In genomic region chr2:54468643-54469042, GRCh38 we compare ENCODE assay signal across 13 cellular contexts. TPM values are rescaled to one million over a fixed set of nuclear protein-coding genes. Genes with fewer than 3 reads are reported as not detected.
DNase-seq lines count a peak whose midpoint lies in the region; ATAC-seq and TF ChIP-seq lines count a peak whose summit lies in the region.
"Had no signal": no experiment of that assay in that cellular context is flagged by ENCODE, and none has a peak within 500 bp of the region (broad histone marks: within the 10 kb centered on the region; RNA-seq: fewer than 3 reads in every experiment).

No MANE protein-coding gene starts in this region.

- peaks cover 26% of the 10 kb centered on the region for H3K4me1 ChIP-seq in mesodermal cell (ENCODE audit: control insufficient read depth, insufficient read depth, low read length, poor library complexity, severe bottlenecking)
- H3K4me1 ChIP-seq in upper lobe of left lung: peaks cover 38 to 62% (median 43%) of the 10 kb centered on the region in 4 donors

- H3K36me3 ChIP-seq in brain microvascular endothelial cell (replicated peaks): no peaks in the 10 kb centered on the region
- H3K36me3 ChIP-seq in mesodermal cell (ENCODE audit: control insufficient read depth, insufficient read depth, low read length): no peaks in the 10 kb centered on the region
- peaks cover 0 to 4% (median 0%) of the 10 kb centered on the region in 4 donors for H3K36me3 ChIP-seq in upper lobe of left lung
- H3K36me3 ChIP-seq: prostate gland had no signal

- no peak for TF ChIP-seq EP300 in upper lobe of left lung (IDR thresholded peaks at IDR 0.05)

- TF ChIP-seq POLR2A in upper lobe of left lung (IDR thresholded peaks at IDR 0.05): no peak

- H3K27me3 ChIP-seq in brain microvascular endothelial cell (replicated peaks): no peaks in the 10 kb centered on the region
- no peaks in the 10 kb centered on the region for H3K27me3 ChIP-seq in upper lobe of left lung

- DNase-seq in DMS 273 (lab: John Stamatoyannopoulos, UW; ENCODE audit: unreplicated experiment) (peak; percentile 31), DMS 273 treated with DMSO at 0.1 percent for 48 hours (lab: John Stamatoyannopoulos, UW) (no peak), brain microvascular endothelial cell (no peak), upper lobe of left lung (no peak), Ammon's horn (ENCODE audit: low spot score) (no peak)
- DNase-seq: HFFc6; stimulated activated CD4-positive, alpha-beta T cell treated with anti-CD3 and anti-CD28 coated beads, Interleukin-2, amount 100 ng/mL, for 48 hours had no signal

- peak overlapping the region; percentile 13 for H3K27ac ChIP-seq in brain microvascular endothelial cell
- H3K27ac ChIP-seq in mesodermal cell (ENCODE audit: low read depth, low read length, severe bottlenecking): peak overlapping the region; percentile 87
- peak overlapping the region in 3 of 4 donors; percentile 60 to 82 (median 80) for H3K27ac ChIP-seq in upper lobe of left lung
- H3K27ac ChIP-seq: 22Rv1, prostate gland had no signal

- H3K4me3 ChIP-seq in brain microvascular endothelial cell (ENCODE audit: low read depth, low read length) (no peak overlapping the region), mesodermal cell (ENCODE audit: extremely low read depth, insufficient read depth, low read length, poor library complexity, severe bottlenecking) (no peak overlapping the region), upper lobe of left lung (no peak overlapping the region)
- H3K4me3 ChIP-seq: prostate gland had no signal

- H3K9me3 ChIP-seq in mesodermal cell (ENCODE audit: control insufficient read depth, low read length) (no peaks in the 10 kb centered on the region), upper lobe of left lung (no peaks in the 10 kb centered on the region)
- H3K9me3 ChIP-seq: prostate gland had no signal

- ATAC-seq in upper lobe of left lung (ENCODE audit: low FRiP score in 2 of 2): no peak
- no peak for ATAC-seq in GM21737 (IDR thresholded peaks at IDR 0.05; ENCODE audit: unreplicated experiment)
- no peak for ATAC-seq in HG02973 (IDR thresholded peaks at IDR 0.05; ENCODE audit: unreplicated experiment)
- ATAC-seq: esophagus mucosa had no signal

- TF ChIP-seq CTCF in brain microvascular endothelial cell (IDR thresholded peaks at IDR 0.05; ENCODE audit: low read depth, low read length, missing control alignments): no peak
- TF ChIP-seq CTCF in upper lobe of left lung (IDR thresholded peaks at IDR 0.05): no peak

- WGBS in mesodermal cell (ENCODE audit: insufficient coverage in 2 of 2), 2 experiments: no CpG with 5 or more reads among the region's 2 CpGs
- 74 to 75% methylated on average over 2 of the region's 2 CpGs for WGBS in upper lobe of left lung, 2 donors

- in situ Hi-C loops in brain microvascular endothelial cell (cut with HindIII; ENCODE audit: low pct_ligation_motif_present, low sequenced_read_pairs): no loop called here

RNA-seq across cellular contexts. Expression of gene SPTBN1, which starts 12.5 kb away (rescaled TPM):
- 152 TPM for polyA plus RNA-seq in mesodermal cell (2013, experiment 1 of 2)
- 131 TPM for polyA plus RNA-seq in mesodermal cell (2013, experiment 2 of 2)
- total RNA-seq in upper lobe of left lung: 100 to 1,000 TPM; 449 to 911 (median 654) TPM

Comparison
In these comparisons a context has a peak if more than half of its experiments do, and no peak if none do; other contexts are left out.
1. H3K27ac ChIP-seq: peak in every context shown above with its lines; median percentile 87 in mesodermal cell; 80 in upper lobe of left lung; 13 in brain microvascular endothelial cell.